In the genomic region with DNA sequence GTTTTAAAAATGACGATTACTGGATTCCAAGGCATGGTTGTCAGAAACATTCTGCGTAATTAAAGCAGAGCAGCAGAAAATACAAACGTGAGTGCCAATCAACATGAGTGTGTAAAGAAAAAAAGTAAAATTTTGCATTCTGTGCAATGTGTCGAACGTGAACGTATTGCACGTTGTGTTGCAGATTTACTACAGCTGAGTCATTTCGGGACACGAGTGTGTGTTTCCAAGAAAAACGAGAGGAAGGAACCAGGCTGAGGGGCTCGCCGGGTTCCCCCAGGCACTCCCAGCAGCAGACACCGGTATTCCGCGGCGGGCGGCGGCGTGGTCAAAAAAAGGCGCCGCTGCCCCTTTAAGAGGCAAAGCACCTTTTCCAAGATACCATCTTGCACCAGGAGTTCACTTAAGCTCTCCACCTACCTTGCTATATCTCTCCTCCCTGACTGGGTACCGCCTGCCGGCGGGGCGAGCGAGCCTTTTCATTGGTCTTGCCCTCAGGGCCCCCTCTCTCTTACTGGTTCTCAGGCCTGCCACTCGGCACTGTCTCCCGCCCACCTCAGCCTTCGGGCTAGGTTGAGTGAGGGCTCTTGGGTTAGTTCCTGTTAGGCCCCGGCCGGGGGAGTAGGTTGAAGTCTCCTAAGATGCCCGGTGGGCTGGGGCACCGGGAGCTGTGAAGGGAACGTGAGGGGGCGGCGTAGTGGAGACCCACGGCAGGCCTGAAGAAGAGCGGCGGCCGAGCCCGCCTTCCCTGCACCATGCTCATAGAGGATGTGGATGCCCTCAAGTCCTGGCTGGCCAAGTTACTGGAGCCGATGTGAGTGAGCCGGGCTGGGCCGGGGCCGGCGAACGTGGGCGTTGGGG, we compare ENCODE assay signal across 8 cellular contexts.
DNase-seq lines count a peak whose midpoint lies in the region; ATAC-seq and TF ChIP-seq lines count a peak whose summit lies in the region.

A gene with protein sequence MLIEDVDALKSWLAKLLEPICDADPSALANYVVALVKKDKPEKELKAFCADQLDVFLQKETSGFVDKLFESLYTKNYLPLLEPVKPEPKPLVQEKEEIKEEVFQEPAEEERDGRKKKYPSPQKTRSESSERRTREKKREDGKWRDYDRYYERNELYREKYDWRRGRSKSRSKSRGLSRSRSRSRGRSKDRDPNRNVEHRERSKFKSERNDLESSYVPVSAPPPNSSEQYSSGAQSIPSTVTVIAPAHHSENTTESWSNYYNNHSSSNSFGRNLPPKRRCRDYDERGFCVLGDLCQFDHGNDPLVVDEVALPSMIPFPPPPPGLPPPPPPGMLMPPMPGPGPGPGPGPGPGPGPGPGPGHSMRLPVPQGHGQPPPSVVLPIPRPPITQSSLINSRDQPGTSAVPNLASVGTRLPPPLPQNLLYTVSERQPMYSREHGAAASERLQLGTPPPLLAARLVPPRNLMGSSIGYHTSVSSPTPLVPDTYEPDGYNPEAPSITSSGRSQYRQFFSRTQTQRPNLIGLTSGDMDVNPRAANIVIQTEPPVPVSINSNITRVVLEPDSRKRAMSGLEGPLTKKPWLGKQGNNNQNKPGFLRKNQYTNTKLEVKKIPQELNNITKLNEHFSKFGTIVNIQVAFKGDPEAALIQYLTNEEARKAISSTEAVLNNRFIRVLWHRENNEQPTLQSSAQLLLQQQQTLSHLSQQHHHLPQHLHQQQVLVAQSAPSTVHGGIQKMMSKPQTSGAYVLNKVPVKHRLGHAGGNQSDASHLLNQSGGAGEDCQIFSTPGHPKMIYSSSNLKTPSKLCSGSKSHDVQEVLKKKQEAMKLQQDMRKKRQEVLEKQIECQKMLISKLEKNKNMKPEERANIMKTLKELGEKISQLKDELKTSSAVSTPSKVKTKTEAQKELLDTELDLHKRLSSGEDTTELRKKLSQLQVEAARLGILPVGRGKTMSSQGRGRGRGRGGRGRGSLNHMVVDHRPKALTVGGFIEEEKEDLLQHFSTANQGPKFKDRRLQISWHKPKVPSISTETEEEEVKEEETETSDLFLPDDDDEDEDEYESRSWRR (plus strand): TSS at position 595 of the 861 bp plus-strand sequence. CDS start 161 bp downstream, at position 756.

- peak; percentile 84 for TF ChIP-seq POLR2A in GM19193 (IDR thresholded peaks at IDR 0.05; ENCODE audit: extremely low read depth, insufficient read depth, insufficient read length)

- peak within 1 kb of the TSS; percentile 87 for H3K27ac ChIP-seq in cingulate gyrus (ENCODE audit: low read depth, low read length)

- DNase-seq in Ammon's horn (ENCODE audit: low spot score) = peak; percentile 98
- peak; percentile 85 for DNase-seq in NCI-H510A (lab: John Stamatoyannopoulos, UW)
- peak; percentile 96 for DNase-seq in activated CD4-positive, alpha-beta T cell treated with anti-CD3 and anti-CD28 coated beads for 1 hour
- peak; percentile 98 for DNase-seq in kidney glomerular epithelial cell (lab: John Stamatoyannopoulos, UW)
- DNase-seq in stimulated activated CD4-positive, alpha-beta T cell treated with anti-CD3 and anti-CD28 coated beads, Interleukin-1b, Interleukin-23, amount 100 ng/mL, for 1 hour (ENCODE audit: low read depth in 2 of 2) = peak; percentile 92 to 93

- ATAC-seq in HG03432 (IDR thresholded peaks at IDR 0.05; ENCODE audit: unreplicated experiment) = peak; percentile 100

Comparison
In these comparisons a context has a peak if more than half of its experiments do, and no peak if none do; other contexts are left out.
1. Peak in every context shown above with its lines: DNase-seq, ATAC-seq and H3K27ac ChIP-seq.